ENCODE assay signal across 1 cellular context in the genomic region with DNA sequence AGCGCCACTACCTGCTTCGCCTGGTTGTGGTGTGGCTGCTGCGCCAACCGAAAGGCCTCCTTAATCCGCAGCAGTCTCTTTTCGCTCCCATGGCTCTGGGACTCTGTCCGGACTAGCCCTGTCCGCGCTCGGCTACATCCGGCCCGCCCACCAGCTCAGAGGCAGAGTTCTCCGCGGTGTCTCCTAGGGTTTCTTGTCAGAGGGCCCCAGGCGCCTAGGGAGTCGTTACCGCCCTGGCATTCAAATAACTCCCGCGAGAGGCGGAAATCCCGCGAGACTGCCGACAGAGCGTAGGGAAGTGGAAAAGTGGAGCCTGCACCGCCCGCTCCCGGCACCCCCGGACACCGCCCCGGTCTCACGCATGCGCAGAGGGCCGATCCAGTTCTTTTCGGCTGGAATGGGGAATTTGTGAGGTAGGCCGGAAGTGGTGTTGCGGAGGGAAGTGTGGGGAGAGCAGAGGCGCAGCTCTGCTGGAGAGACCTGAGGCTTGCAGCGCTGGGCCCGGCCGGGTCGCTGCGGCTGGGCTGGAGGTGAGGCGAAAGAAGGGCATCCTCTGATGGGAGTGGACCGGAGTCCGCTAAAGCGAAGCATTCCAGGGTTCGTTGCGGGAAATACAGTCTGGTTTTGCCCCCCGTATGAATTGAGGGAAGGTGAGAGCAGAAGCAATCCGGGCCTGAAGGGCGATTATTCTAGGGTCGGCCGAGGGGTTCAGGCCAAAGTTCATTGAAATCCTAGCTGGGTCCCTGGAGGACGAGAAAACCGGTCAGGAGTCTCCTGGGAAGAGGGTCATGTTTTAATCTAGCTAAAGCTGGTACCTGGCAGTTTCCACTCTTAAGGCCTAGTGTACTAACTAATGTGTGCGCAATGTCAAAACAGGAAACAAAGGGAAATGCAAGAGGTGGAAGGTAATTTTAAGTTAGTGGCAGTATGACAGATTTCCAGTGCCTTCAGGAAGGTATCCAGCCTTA.
A peak's percentile ranks its signal among the peaks of the same experiment; 100 is the strongest.
TF ChIP-seq lines count a peak whose summit lies in the region.

FAM200B (plus strand) TSS at position 456 of the 968 bp plus-strand sequence. CDS start 5,151 bp downstream, outside the sequence.

TF ChIP-seq in GM12878, 131 proteins besides CTCF, POLR2A, EP300 and RAD21 (continued from another document and continues in another):
- peak; percentile 58; the same call in 1 of the 2 replicates for TF ChIP-seq TARDBP (IDR thresholded peaks at IDR 0.05; ENCODE audit: borderline replicate concordance)
- peak; percentile 27; the same call in 1 of the 3 replicates for TF ChIP-seq POU2F2 (IDR thresholded peaks at IDR 0.05; ENCODE audit: borderline replicate concordance, low read depth, low read length)
- TF ChIP-seq, protein P1, sequence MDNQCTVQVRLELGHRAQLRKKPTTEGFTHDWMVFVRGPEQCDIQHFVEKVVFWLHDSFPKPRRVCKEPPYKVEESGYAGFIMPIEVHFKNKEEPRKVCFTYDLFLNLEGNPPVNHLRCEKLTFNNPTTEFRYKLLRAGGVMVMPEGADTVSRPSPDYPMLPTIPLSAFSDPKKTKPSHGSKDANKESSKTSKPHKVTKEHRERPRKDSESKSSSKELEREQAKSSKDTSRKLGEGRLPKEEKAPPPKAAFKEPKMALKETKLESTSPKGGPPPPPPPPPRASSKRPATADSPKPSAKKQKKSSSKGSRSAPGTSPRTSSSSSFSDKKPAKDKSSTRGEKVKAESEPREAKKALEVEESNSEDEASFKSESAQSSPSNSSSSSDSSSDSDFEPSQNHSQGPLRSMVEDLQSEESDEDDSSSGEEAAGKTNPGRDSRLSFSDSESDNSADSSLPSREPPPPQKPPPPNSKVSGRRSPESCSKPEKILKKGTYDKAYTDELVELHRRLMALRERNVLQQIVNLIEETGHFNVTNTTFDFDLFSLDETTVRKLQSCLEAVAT (IDR thresholded peaks at IDR 0.05): peak; percentile 63; the same call in 1 of the 2 replicates
- TF ChIP-seq SP1 (IDR thresholded peaks at IDR 0.05; ENCODE audit: low read depth, low read length): no peak
- no peak for TF ChIP-seq IRF4 (IDR thresholded peaks at IDR 0.05; ENCODE audit: low read depth, low read length)
- TF ChIP-seq, protein P2, sequence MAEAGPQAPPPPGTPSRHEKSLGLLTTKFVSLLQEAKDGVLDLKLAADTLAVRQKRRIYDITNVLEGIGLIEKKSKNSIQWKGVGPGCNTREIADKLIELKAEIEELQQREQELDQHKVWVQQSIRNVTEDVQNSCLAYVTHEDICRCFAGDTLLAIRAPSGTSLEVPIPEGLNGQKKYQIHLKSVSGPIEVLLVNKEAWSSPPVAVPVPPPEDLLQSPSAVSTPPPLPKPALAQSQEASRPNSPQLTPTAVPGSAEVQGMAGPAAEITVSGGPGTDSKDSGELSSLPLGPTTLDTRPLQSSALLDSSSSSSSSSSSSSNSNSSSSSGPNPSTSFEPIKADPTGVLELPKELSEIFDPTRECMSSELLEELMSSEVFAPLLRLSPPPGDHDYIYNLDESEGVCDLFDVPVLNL (IDR thresholded peaks at IDR 0.05; ENCODE audit: low read depth, low read length): peak; percentile 100
- TF ChIP-seq BCL11A (IDR thresholded peaks at IDR 0.05; ENCODE audit: low read depth, low read length): no peak
- TF ChIP-seq ZNF207 (IDR thresholded peaks at IDR 0.05; ENCODE audit: borderline replicate concordance): peak; percentile 61; the same call in 1 of the 2 replicates
- no peak for TF ChIP-seq SMC3 (IDR thresholded peaks at IDR 0.05; ENCODE audit: borderline replicate concordance, low read length)
- no peak; the same call in 1 of the 2 replicates for TF ChIP-seq PAX5 (IDR thresholded peaks at IDR 0.05; ENCODE audit: borderline replicate concordance, low read depth, low read length)
- TF ChIP-seq PKNOX1 (IDR thresholded peaks at IDR 0.05): peak; percentile 76
- TF ChIP-seq, protein P3, sequence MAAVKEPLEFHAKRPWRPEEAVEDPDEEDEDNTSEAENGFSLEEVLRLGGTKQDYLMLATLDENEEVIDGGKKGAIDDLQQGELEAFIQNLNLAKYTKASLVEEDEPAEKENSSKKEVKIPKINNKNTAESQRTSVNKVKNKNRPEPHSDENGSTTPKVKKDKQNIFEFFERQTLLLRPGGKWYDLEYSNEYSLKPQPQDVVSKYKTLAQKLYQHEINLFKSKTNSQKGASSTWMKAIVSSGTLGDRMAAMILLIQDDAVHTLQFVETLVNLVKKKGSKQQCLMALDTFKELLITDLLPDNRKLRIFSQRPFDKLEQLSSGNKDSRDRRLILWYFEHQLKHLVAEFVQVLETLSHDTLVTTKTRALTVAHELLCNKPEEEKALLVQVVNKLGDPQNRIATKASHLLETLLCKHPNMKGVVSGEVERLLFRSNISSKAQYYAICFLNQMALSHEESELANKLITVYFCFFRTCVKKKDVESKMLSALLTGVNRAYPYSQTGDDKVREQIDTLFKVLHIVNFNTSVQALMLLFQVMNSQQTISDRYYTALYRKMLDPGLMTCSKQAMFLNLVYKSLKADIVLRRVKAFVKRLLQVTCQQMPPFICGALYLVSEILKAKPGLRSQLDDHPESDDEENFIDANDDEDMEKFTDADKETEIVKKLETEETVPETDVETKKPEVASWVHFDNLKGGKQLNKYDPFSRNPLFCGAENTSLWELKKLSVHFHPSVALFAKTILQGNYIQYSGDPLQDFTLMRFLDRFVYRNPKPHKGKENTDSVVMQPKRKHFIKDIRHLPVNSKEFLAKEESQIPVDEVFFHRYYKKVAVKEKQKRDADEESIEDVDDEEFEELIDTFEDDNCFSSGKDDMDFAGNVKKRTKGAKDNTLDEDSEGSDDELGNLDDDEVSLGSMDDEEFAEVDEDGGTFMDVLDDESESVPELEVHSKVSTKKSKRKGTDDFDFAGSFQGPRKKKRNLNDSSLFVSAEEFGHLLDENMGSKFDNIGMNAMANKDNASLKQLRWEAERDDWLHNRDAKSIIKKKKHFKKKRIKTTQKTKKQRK (IDR thresholded peaks at IDR 0.05; ENCODE audit: low read depth, low read length): no peak
- TF ChIP-seq HDAC6 (IDR thresholded peaks at IDR 0.05; ENCODE audit: unreplicated experiment): no peak
- no peak for TF ChIP-seq SIX5 (IDR thresholded peaks at IDR 0.05; ENCODE audit: low read depth, low read length, severe bottlenecking)
- 0 out of 2 replicates have a peak, but pooled peaks have one; percentile 41 for TF ChIP-seq MEF2A (IDR thresholded peaks at IDR 0.05; ENCODE audit: insufficient read depth, low read depth, low read length)
- 0 out of 2 replicates have a peak, but pooled peaks have one; percentile 70 for TF ChIP-seq LARP7 (IDR thresholded peaks at IDR 0.05)
- peak; percentile 99 for TF ChIP-seq SIN3A (IDR thresholded peaks at IDR 0.05; ENCODE audit: low read depth, low read length)
- TF ChIP-seq, protein P4, sequence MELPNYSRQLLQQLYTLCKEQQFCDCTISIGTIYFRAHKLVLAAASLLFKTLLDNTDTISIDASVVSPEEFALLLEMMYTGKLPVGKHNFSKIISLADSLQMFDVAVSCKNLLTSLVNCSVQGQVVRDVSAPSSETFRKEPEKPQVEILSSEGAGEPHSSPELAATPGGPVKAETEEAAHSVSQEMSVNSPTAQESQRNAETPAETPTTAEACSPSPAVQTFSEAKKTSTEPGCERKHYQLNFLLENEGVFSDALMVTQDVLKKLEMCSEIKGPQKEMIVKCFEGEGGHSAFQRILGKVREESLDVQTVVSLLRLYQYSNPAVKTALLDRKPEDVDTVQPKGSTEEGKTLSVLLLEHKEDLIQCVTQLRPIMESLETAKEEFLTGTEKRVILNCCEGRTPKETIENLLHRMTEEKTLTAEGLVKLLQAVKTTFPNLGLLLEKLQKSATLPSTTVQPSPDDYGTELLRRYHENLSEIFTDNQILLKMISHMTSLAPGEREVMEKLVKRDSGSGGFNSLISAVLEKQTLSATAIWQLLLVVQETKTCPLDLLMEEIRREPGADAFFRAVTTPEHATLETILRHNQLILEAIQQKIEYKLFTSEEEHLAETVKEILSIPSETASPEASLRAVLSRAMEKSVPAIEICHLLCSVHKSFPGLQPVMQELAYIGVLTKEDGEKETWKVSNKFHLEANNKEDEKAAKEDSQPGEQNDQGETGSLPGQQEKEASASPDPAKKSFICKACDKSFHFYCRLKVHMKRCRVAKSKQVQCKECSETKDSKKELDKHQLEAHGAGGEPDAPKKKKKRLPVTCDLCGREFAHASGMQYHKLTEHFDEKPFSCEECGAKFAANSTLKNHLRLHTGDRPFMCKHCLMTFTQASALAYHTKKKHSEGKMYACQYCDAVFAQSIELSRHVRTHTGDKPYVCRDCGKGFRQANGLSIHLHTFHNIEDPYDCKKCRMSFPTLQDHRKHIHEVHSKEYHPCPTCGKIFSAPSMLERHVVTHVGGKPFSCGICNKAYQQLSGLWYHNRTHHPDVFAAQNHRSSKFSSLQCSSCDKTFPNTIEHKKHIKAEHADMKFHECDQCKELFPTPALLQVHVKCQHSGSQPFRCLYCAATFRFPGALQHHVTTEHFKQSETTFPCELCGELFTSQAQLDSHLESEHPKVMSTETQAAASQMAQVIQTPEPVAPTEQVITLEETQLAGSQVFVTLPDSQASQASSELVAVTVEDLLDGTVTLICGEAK (IDR thresholded peaks at IDR 0.05; ENCODE audit: borderline replicate concordance): peak; percentile 67; the same call in 1 of the 2 replicates
- TF ChIP-seq, protein P5, sequence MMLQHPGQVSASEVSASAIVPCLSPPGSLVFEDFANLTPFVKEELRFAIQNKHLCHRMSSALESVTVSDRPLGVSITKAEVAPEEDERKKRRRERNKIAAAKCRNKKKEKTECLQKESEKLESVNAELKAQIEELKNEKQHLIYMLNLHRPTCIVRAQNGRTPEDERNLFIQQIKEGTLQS (IDR thresholded peaks at IDR 0.05; ENCODE audit: borderline replicate concordance, extremely low read depth, low read depth, low read length): no peak
- no peak for TF ChIP-seq ZZZ3 (IDR thresholded peaks at IDR 0.05; ENCODE audit: control insufficient read depth, insufficient read length, low read depth)
- no peak for TF ChIP-seq BCL3 (IDR thresholded peaks at IDR 0.05; ENCODE audit: borderline replicate concordance, insufficient read depth, low read depth, low read length, poor library complexity, severe bottlenecking)
- no peak for TF ChIP-seq SMAD1 (IDR thresholded peaks at IDR 0.05; ENCODE audit: low read depth, partially characterized antibody)
- TF ChIP-seq MTA3 (IDR thresholded peaks at IDR 0.05; ENCODE audit: borderline replicate concordance, low read length): no peak
- TF ChIP-seq STAT1 (conservative IDR thresholded peaks at IDR 0.05): peak; percentile 74; the same call in 1 of the 2 replicates
- 0 out of 2 replicates have a peak, but pooled peaks have one; percentile 40 for TF ChIP-seq ZNF687 (IDR thresholded peaks at IDR 0.05)
- TF ChIP-seq SKIL (IDR thresholded peaks at IDR 0.05; ENCODE audit: low read depth, poor library complexity, severe bottlenecking): peak; percentile 17
- 0 out of 4 replicates have a peak, but pooled peaks of 1 of the 2 experiments have one; percentile 9 for TF ChIP-seq SRF (IDR thresholded peaks at IDR 0.05; ENCODE audit: low read depth in 2 of 2, low read length in 2 of 2)
- TF ChIP-seq CREB1 (IDR thresholded peaks at IDR 0.05; ENCODE audit: low read depth): peak; percentile 67; the same call in 1 of the 2 replicates
- no peak for TF ChIP-seq ZSCAN29 (IDR thresholded peaks at IDR 0.05)
- TF ChIP-seq NFIC (IDR thresholded peaks at IDR 0.05; ENCODE audit: low read depth, low read length): peak; percentile 41; the same call in 1 of the 2 replicates
